ENCODE assay signal across 12 cellular contexts in genomic region chr9:69044226-69045219, GRCh38. TPM values are rescaled to one million over a fixed set of nuclear protein-coding genes. Genes with fewer than 3 reads are reported as not detected.
A peak's percentile ranks its signal among the peaks of the same experiment; 100 is the strongest.
DNase-seq lines count a peak whose midpoint lies in the region; ATAC-seq and TF ChIP-seq lines count a peak whose summit lies in the region.
"Had no signal": no experiment of that assay in that cellular context is flagged by ENCODE, and none has a peak within 500 bp of the region (broad histone marks: within the 10 kb centered on the region; RNA-seq: fewer than 3 reads in every experiment).

No MANE protein-coding gene starts in this region.

- intact Hi-C loops in psoas muscle (cut with DNase I), result no loop called here

- H3K27ac ChIP-seq in psoas muscle (peak overlapping the region; percentile 5), caudate nucleus (ENCODE audit: low read depth, low read length) (no peak overlapping the region)
- H3K27ac ChIP-seq: 22Rv1 had no signal

- no peaks in the 10 kb centered on the region for H3K27me3 ChIP-seq in psoas muscle (ENCODE audit: insufficient read depth in 3 of 3, low read length in 2 of 3)

- TF ChIP-seq CTCF in psoas muscle (IDR thresholded peaks at IDR 0.05), result no peak

- ATAC-seq in SK-N-SH treated with all-trans-retinoic acid at 6 μM for 48 hours, result peak; percentile 92
- ATAC-seq in psoas muscle, result peak; percentile 63 to 78 (median 76)
- no peak for ATAC-seq in GM18867 (IDR thresholded peaks at IDR 0.05; ENCODE audit: unreplicated experiment)

- no peak overlapping the region for H3K4me3 ChIP-seq in psoas muscle

- H3K9me3 ChIP-seq in psoas muscle, result no peaks in the 10 kb centered on the region

- peak; percentile 24 for DNase-seq in DMS53 (lab: John Stamatoyannopoulos, UW)
- no peak for DNase-seq in DMS53 treated with DMSO at 0.1 percent for 48 hours (lab: John Stamatoyannopoulos, UW; ENCODE audit: unreplicated experiment)
- DNase-seq in fibroblast of peridontal ligament (ENCODE audit: extremely low read depth), result peak; percentile 27
- DNase-seq in psoas muscle, result no peak
- DNase-seq in GDM1 (lab: John Stamatoyannopoulos, UW), result no peak
- no peak for DNase-seq in caudate nucleus (lab: John Stamatoyannopoulos, UW)
- DNase-seq: occipital lobe had no signal

- peaks cover 0 to 33% of the 10 kb centered on the region in 2 donors for H3K36me3 ChIP-seq in psoas muscle (ENCODE audit: insufficient read depth in 1 of 2, low read depth in 1 of 2)

- peaks cover 8% of the 10 kb centered on the region for H3K4me1 ChIP-seq in psoas muscle

- 60 to 72% (median 66%) methylated on average over 10 of the region's 10 CpGs for WGBS in psoas muscle, 3 donors

TF ChIP-seq in SK-N-SH treated with all-trans-retinoic acid at 6 μM for 48 hours, 23 proteins besides CTCF, POLR2A, EP300 and RAD21:
- TF ChIP-seq, protein P1, sequence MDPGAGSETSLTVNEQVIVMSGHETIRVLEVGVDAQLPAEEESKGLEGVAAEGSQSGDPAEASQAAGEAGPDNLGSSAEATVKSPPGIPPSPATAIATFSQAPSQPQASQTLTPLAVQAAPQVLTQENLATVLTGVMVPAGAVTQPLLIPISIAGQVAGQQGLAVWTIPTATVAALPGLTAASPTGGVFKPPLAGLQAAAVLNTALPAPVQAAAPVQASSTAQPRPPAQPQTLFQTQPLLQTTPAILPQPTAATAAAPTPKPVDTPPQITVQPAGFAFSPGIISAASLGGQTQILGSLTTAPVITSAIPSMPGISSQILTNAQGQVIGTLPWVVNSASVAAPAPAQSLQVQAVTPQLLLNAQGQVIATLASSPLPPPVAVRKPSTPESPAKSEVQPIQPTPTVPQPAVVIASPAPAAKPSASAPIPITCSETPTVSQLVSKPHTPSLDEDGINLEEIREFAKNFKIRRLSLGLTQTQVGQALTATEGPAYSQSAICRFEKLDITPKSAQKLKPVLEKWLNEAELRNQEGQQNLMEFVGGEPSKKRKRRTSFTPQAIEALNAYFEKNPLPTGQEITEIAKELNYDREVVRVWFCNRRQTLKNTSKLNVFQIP (CRISPR knock-in tag; IDR thresholded peaks at IDR 0.05; ENCODE audit: borderline replicate concordance, low read depth), result no peak
- TF ChIP-seq BACH2 (CRISPR knock-in tag; IDR thresholded peaks at IDR 0.05; ENCODE audit: borderline replicate concordance) (no peak), ZNF70 (CRISPR knock-in tag; IDR thresholded peaks at IDR 0.05) (no peak), GLIS3 (CRISPR knock-in tag; IDR thresholded peaks at IDR 0.05) (no peak), ARNTL (CRISPR knock-in tag; IDR thresholded peaks at IDR 0.05; ENCODE audit: borderline replicate concordance, low read depth) (no peak), TOX (CRISPR knock-in tag; IDR thresholded peaks at IDR 0.05; ENCODE audit: borderline replicate concordance) (no peak), OSR1 (CRISPR knock-in tag; IDR thresholded peaks at IDR 0.05) (no peak), ZC3H10 (CRISPR knock-in tag; IDR thresholded peaks at IDR 0.05) (no peak), PPARA (CRISPR knock-in tag; IDR thresholded peaks at IDR 0.05; ENCODE audit: borderline replicate concordance) (no peak), CSDC2 (CRISPR knock-in tag; IDR thresholded peaks at IDR 0.05) (no peak), ESRRG (CRISPR knock-in tag; IDR thresholded peaks at IDR 0.05) (no peak), TCF4 (CRISPR knock-in tag; IDR thresholded peaks at IDR 0.05; ENCODE audit: borderline replicate concordance) (no peak), ZFP3 (CRISPR knock-in tag; IDR thresholded peaks at IDR 0.05) (no peak)
- TF ChIP-seq, protein P2, sequence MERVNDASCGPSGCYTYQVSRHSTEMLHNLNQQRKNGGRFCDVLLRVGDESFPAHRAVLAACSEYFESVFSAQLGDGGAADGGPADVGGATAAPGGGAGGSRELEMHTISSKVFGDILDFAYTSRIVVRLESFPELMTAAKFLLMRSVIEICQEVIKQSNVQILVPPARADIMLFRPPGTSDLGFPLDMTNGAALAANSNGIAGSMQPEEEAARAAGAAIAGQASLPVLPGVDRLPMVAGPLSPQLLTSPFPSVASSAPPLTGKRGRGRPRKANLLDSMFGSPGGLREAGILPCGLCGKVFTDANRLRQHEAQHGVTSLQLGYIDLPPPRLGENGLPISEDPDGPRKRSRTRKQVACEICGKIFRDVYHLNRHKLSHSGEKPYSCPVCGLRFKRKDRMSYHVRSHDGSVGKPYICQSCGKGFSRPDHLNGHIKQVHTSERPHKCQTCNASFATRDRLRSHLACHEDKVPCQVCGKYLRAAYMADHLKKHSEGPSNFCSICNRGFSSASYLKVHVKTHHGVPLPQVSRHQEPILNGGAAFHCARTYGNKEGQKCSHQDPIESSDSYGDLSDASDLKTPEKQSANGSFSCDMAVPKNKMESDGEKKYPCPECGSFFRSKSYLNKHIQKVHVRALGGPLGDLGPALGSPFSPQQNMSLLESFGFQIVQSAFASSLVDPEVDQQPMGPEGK (CRISPR knock-in tag; IDR thresholded peaks at IDR 0.05; ENCODE audit: borderline replicate concordance), result no peak

RNA-seq across cellular contexts. Expression of gene FXN, which starts 9.0 kb away (rescaled TPM):
- 10 to 100 TPM; 17.9 to 25.0 (median 18.7) TPM for total RNA-seq in psoas muscle
- polyA plus RNA-seq in psoas muscle, result 10 to 100 TPM; 10.4 to 21.7 (median 19.0) TPM

RNA-seq across cellular contexts. Expression of gene PRKACG, which starts 30.6 kb away (rescaled TPM):
- not detected for total RNA-seq in psoas muscle
- polyA plus RNA-seq in psoas muscle, result not detected
- total RNA-seq: occipital lobe; subcutaneous adipose tissue; T-helper 1 cell treated with Interleukin-12 subunit alpha and Interleukin-12 subunit beta and Interleukin-4 antibody, amounts not matched to agents 30 ng/mL and 1 ng/mL, for 36 hours had no signal

Comparison
In these comparisons a context has a peak if more than half of its experiments do, and no peak if none do; other contexts are left out.
1. DNase-seq: peak in DMS53 (single experiment) and fibroblast of peridontal ligament (single experiment); none in DMS53 treated with DMSO at 0.1 percent for 48 hours (single experiment), psoas muscle (0 of 2), GDM1 (single experiment) and caudate nucleus (0 of 61).